ENCODE assay signal across 16 cellular contexts in genomic region chr16:74305286-74305685, GRCh38.
"Had no signal": no experiment of that assay in that cellular context is flagged by ENCODE, and none has a peak within 500 bp of the region (broad histone marks: within the 10 kb centered on the region; RNA-seq: fewer than 3 reads in every experiment).

No MANE protein-coding gene starts in this region.

- H3K4me3 Mint-ChIP-seq: activated CD4-positive, alpha-beta T cell treated with anti-CD3 and anti-CD28 coated beads, Interleukin-2, amount 10 ng/mL, durations not matched to agents 24 days and 14 days; endodermal cell; naive thymus-derived CD4-positive, alpha-beta T cell; stimulated activated naive B cell treated with anti-CD40 and anti-IgM and Interleukin-4, amounts not matched to agents 10 μg/mL and 1 μg/mL and 100 μg/mL, for 72 hours had no signal

- H3K27ac ChIP-seq: dorsolateral prefrontal cortex, gastrocnemius medialis, lower lobe of right lung, pancreas, suprapubic skin had no signal

- FAIRE-seq: astrocyte, pancreas had no signal

- H3K27me3 ChIP-seq: dorsolateral prefrontal cortex, gastrocnemius medialis, heart right ventricle, pancreas, suprapubic skin had no signal

- H3K9me3 ChIP-seq: gastrocnemius medialis, heart right ventricle, lower lobe of right lung, pancreas, suprapubic skin had no signal

- H3K4me1 ChIP-seq: lower lobe of right lung, pancreas, suprapubic skin had no signal

- DNase-seq: activated CD4-positive, alpha-beta T cell treated with anti-CD3 and anti-CD28 coated beads, Interleukin-2, amount 10 ng/mL, durations not matched to agents 24 days and 14 days; activated CD4-positive, CD25-positive, alpha-beta regulatory T cell; activated effector memory CD4-positive, alpha-beta T cell treated with anti-CD3 and anti-CD28 coated beads, Interleukin-2, amount 50 U/mL, for 16 hours; dorsolateral prefrontal cortex; endodermal cell; gastrocnemius medialis; heart right ventricle; left cardiac atrium; lower lobe of right lung; naive thymus-derived CD4-positive, alpha-beta T cell; pancreas; stimulated activated CD4-positive, alpha-beta T cell treated with anti-CD3 and anti-CD28 coated beads, Interleukin-12 subunit alpha, Interleukin-12 subunit beta, amount 100 ng/mL, for 4 hours; stimulated activated CD4-positive, alpha-beta T cell treated with anti-CD3 and anti-CD28 coated beads, Interleukin-2, amount 100 ng/mL, for 48 hours; stimulated activated naive B cell treated with anti-CD40 and anti-IgM and Interleukin-4, amounts not matched to agents 10 μg/mL and 1 μg/mL and 100 μg/mL, for 72 hours had no signal

- ATAC-seq: gastrocnemius medialis; left cardiac atrium; lower lobe of right lung; naive thymus-derived CD4-positive, alpha-beta T cell; pancreas; stimulated activated naive B cell treated with anti-CD40 and anti-IgM and Interleukin-4, amounts not matched to agents 10 μg/mL and 1 μg/mL and 100 μg/mL, for 72 hours had no signal

- H3K27me3 Mint-ChIP-seq: activated CD4-positive, alpha-beta T cell treated with anti-CD3 and anti-CD28 coated beads, Interleukin-2, amount 10 ng/mL, durations not matched to agents 24 days and 14 days; naive thymus-derived CD4-positive, alpha-beta T cell; stimulated activated naive B cell treated with anti-CD40 and anti-IgM and Interleukin-4, amounts not matched to agents 10 μg/mL and 1 μg/mL and 100 μg/mL, for 72 hours had no signal

- H3K4me1 Mint-ChIP-seq: endodermal cell had no signal

- H3K27ac Mint-ChIP-seq: activated CD4-positive, alpha-beta T cell treated with anti-CD3 and anti-CD28 coated beads, Interleukin-2, amount 10 ng/mL, durations not matched to agents 24 days and 14 days; endodermal cell; stimulated activated naive B cell treated with anti-CD40 and anti-IgM and Interleukin-4, amounts not matched to agents 10 μg/mL and 1 μg/mL and 100 μg/mL, for 72 hours had no signal

- H3K9me3 Mint-ChIP-seq: activated CD4-positive, alpha-beta T cell treated with anti-CD3 and anti-CD28 coated beads, Interleukin-2, amount 10 ng/mL, durations not matched to agents 24 days and 14 days; endodermal cell; naive thymus-derived CD4-positive, alpha-beta T cell; stimulated activated naive B cell treated with anti-CD40 and anti-IgM and Interleukin-4, amounts not matched to agents 10 μg/mL and 1 μg/mL and 100 μg/mL, for 72 hours had no signal

- H3K4me3 ChIP-seq: dorsolateral prefrontal cortex, gastrocnemius medialis, heart right ventricle, lower lobe of right lung, pancreas, suprapubic skin had no signal
